15 cellular contexts compared by ENCODE assay signal in genomic region chr7:55307123-55307916, GRCh38. TPM values are rescaled to one million over a fixed set of nuclear protein-coding genes. Genes with fewer than 3 reads are reported as not detected.
DNase-seq lines count a peak whose midpoint lies in the region; ATAC-seq and TF ChIP-seq lines count a peak whose summit lies in the region.
"Had no signal": no experiment of that assay in that cellular context is flagged by ENCODE, and none has a peak within 500 bp of the region (broad histone marks: within the 10 kb centered on the region; RNA-seq: fewer than 3 reads in every experiment).

No MANE protein-coding gene starts in this region.

- H3K27me3 Mint-ChIP-seq in mesothelial cell of epicardium (ENCODE audit: low read depth), result peaks cover 10% of the 10 kb centered on the region

- no peak overlapping the region for H3K9ac ChIP-seq in HCT116 (ENCODE audit: low read length)

- H4K20me1 ChIP-seq in HCT116 (ENCODE audit: insufficient read depth), result no peaks in the 10 kb centered on the region

- no TSS peak for BruUV-seq in HCT116 (replicated peaks; lab: Mats Ljungman, UMichigan)

- H2AFZ ChIP-seq in HCT116 (ENCODE audit: low read depth, low read length, poor library complexity, severe bottlenecking), result no peak overlapping the region

- no peaks in the 10 kb centered on the region for H3K79me2 ChIP-seq in HCT116 (ENCODE audit: insufficient read depth, low read length)

- H3K36me3 Mint-ChIP-seq in mesothelial cell of epicardium, result no peaks in the 10 kb centered on the region
- H3K36me3 Mint-ChIP-seq: activated naive CD4-positive, alpha-beta T cell treated with anti-CD3 and anti-CD28 coated beads, Interleukin-2, amount 10 ng/mL, durations not matched to agents 7 days and 5 days had no signal

- H3K4me3 Mint-ChIP-seq in mesothelial cell of epicardium, result no peak overlapping the region
- H3K4me3 Mint-ChIP-seq: activated CD8-positive, alpha-beta memory T cell treated with anti-CD3 and anti-CD28 coated beads, Interleukin-2, amount 10 ng/mL, durations not matched to agents 7 days and 5 days; activated naive CD4-positive, alpha-beta T cell treated with anti-CD3 and anti-CD28 coated beads, Interleukin-2, amount 10 ng/mL, durations not matched to agents 7 days and 5 days; naive B cell had no signal

- H3K9me2 ChIP-seq in HCT116 (ENCODE audit: insufficient read depth), result no peaks in the 10 kb centered on the region

- no peaks in the 10 kb centered on the region for H3K4me1 Mint-ChIP-seq in mesothelial cell of epicardium
- H3K4me1 Mint-ChIP-seq: naive B cell had no signal

- intact Hi-C loops in HCT116 (cut with micrococcal nuclease), result no loop called here

- H3K36me3 ChIP-seq in HCT116 (ENCODE audit: control insufficient read depth in 1 of 2, insufficient read depth in 2 of 2, low read length in 2 of 2), result no peaks in the 10 kb centered on the region

- H3K9me3 Mint-ChIP-seq in mesothelial cell of epicardium, result peaks cover 13% of the 10 kb centered on the region

- H3K27ac ChIP-seq in HCT116 (ENCODE audit: low read depth, low read length), result no peak overlapping the region
- no peak overlapping the region for H3K27ac ChIP-seq in substantia nigra (ENCODE audit: low read depth, low read length, poor library complexity, severe bottlenecking)
- H3K27ac ChIP-seq: C4-2B had no signal

- H3K4me1 ChIP-seq in HCT116 (ENCODE audit: control insufficient read depth in 1 of 2, insufficient read depth in 2 of 2, low read length in 2 of 2), result no peaks in the 10 kb centered on the region

- no peak for DNase-seq in AG09309 (ENCODE audit: low read depth)
- peak; percentile 3 for DNase-seq in HCT116 (ENCODE audit: low read depth, low spot score)
- peak; percentile 17 for DNase-seq in astrocyte of the hippocampus (ENCODE audit: low read depth, low spot score)
- DNase-seq in iris pigment epithelial cell (ENCODE audit: low read depth), result peak; percentile 48
- DNase-seq in substantia nigra (lab: John Stamatoyannopoulos, UW), result no peak
- DNase-seq in KBM-7, result no peak
- DNase-seq in NCI-H526 treated with DMSO at 0.1 percent for 48 hours (lab: John Stamatoyannopoulos, UW), result no peak
- no peak for DNase-seq in mesothelial cell of epicardium (ENCODE audit: low spot score in 2 of 2, unreplicated experiment in 2 of 2)
- DNase-seq: activated CD8-positive, alpha-beta memory T cell treated with anti-CD3 and anti-CD28 coated beads, Interleukin-2, amount 10 ng/mL, durations not matched to agents 7 days and 5 days; activated naive CD4-positive, alpha-beta T cell treated with anti-CD3 and anti-CD28 coated beads, Interleukin-2, amount 10 ng/mL, durations not matched to agents 7 days and 5 days; foreskin melanocyte; kidney; naive B cell; NCI-H1694 had no signal

- POLR2A ChIA-PET in HCT116 (lab: Charles Lee), result no interaction called here

- in situ Hi-C loops in KBM-7 (cut with MboI; ENCODE audit: low pct_unique_long_range_greater_than_20kb, low sequenced_read_pairs), result no loop called here

- RAD21 ChIA-PET in HCT116 (lab: Charles Lee; ENCODE audit: low non-redundant PET in 1 of 2, low total read pairs in 2 of 2, uncharacterized antibody in 2 of 2, unreplicated experiment in 2 of 2), result no interaction called here

- TF ChIP-seq RAD21 in HCT116 (IDR thresholded peaks at IDR 0.05; ENCODE audit: low read depth), result no peak

- peaks cover 11% of the 10 kb centered on the region; the same call in 1 of the 2 replicates for H3K27me3 ChIP-seq in HCT116 (ENCODE audit: insufficient read depth, low read length)

- ATAC-seq in HCT116, result peak; percentile 77
- ATAC-seq: activated CD8-positive, alpha-beta memory T cell treated with anti-CD3 and anti-CD28 coated beads, Interleukin-2, amount 10 ng/mL, durations not matched to agents 7 days and 5 days had no signal

- TF ChIP-seq CTCF in AG09309 (IDR thresholded peaks at IDR 0.05; ENCODE audit: control insufficient read depth, insufficient read depth, low read depth, low read length, missing control alignments) (peak; percentile 18), HCT116 (IDR thresholded peaks at IDR 0.05 in 2 of 3, conservative IDR thresholded peaks at IDR 0.05 in 1 of 3; ENCODE audit: borderline replicate concordance in 1 of 3, insufficient read depth in 1 of 3, low read depth in 2 of 3, low read length in 2 of 3) (no peak), mesothelial cell of epicardium (IDR thresholded peaks at IDR 0.05; ENCODE audit: unreplicated experiment) (no peak)

- no peak overlapping the region for H3K4me2 ChIP-seq in HCT116 (ENCODE audit: low read length)

- H3K4me3 ChIP-seq in AG09309 (ENCODE audit: control insufficient read depth, low read depth, low read length) (no peak overlapping the region), HCT116 (replicated peaks in 1 of 2; ENCODE audit: low read depth in 1 of 2, low read length in 2 of 2) (no peak overlapping the region)

- no peaks in the 10 kb centered on the region for H3K9me3 ChIP-seq in HCT116 (ENCODE audit: control insufficient read depth in 1 of 2, insufficient read depth in 1 of 2, low read depth in 1 of 2, low read length in 2 of 2)

- CTCF ChIA-PET in HCT116 (lab: Charles Lee), result no interaction called here

- no peak for TF ChIP-seq POLR2A in HCT116 (IDR thresholded peaks at IDR 0.05; ENCODE audit: borderline replicate concordance, extremely low read depth, insufficient read depth, insufficient read length)

- no peak overlapping the region for H3K27ac Mint-ChIP-seq in mesothelial cell of epicardium
- H3K27ac Mint-ChIP-seq: activated CD8-positive, alpha-beta memory T cell treated with anti-CD3 and anti-CD28 coated beads, Interleukin-2, amount 10 ng/mL, durations not matched to agents 7 days and 5 days; activated naive CD4-positive, alpha-beta T cell treated with anti-CD3 and anti-CD28 coated beads, Interleukin-2, amount 10 ng/mL, durations not matched to agents 7 days and 5 days; naive B cell had no signal

TF ChIP-seq in HCT116, 20 proteins besides CTCF, POLR2A, EP300 and RAD21 (continues in another document):
- no peak for TF ChIP-seq YY1 (IDR thresholded peaks at IDR 0.05; ENCODE audit: extremely low read depth, insufficient replicate concordance, low read depth, low read length)
- TF ChIP-seq POLR2AphosphoS5 (IDR thresholded peaks at IDR 0.05; ENCODE audit: low read depth, low read length), result no peak
- TF ChIP-seq SRF (IDR thresholded peaks at IDR 0.05; ENCODE audit: low read depth), result no peak
- TF ChIP-seq SP1 (IDR thresholded peaks at IDR 0.05; ENCODE audit: low read depth), result no peak
- TF ChIP-seq TCF7L2 (IDR thresholded peaks at IDR 0.05; ENCODE audit: borderline replicate concordance, extremely low read depth, insufficient read depth, insufficient read length), result no peak
- no peak for TF ChIP-seq SIN3A (IDR thresholded peaks at IDR 0.05; ENCODE audit: low read depth)
- TF ChIP-seq, protein P1, sequence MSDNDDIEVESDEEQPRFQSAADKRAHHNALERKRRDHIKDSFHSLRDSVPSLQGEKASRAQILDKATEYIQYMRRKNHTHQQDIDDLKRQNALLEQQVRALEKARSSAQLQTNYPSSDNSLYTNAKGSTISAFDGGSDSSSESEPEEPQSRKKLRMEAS (IDR thresholded peaks at IDR 0.05), result no peak
- TF ChIP-seq FOSL1 (IDR thresholded peaks at IDR 0.05; ENCODE audit: low read depth), result no peak
- no peak for TF ChIP-seq ELF1 (IDR thresholded peaks at IDR 0.05; ENCODE audit: borderline replicate concordance, low read depth)
- TF ChIP-seq ZFX (IDR thresholded peaks at IDR 0.05), result no peak
- TF ChIP-seq, protein P2, sequence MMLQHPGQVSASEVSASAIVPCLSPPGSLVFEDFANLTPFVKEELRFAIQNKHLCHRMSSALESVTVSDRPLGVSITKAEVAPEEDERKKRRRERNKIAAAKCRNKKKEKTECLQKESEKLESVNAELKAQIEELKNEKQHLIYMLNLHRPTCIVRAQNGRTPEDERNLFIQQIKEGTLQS (IDR thresholded peaks at IDR 0.05), result no peak
- no peak for TF ChIP-seq REST (IDR thresholded peaks at IDR 0.05; ENCODE audit: low read depth)
- no peak for TF ChIP-seq JUND (IDR thresholded peaks at IDR 0.05)
- TF ChIP-seq CBX3 (IDR thresholded peaks at IDR 0.05; ENCODE audit: low read depth), result no peak
- TF ChIP-seq CEBPB (IDR thresholded peaks at IDR 0.05; ENCODE audit: low read depth), result no peak
- TF ChIP-seq EZH2 (IDR thresholded peaks at IDR 0.05), result no peak

RNA-seq across cellular contexts. Expression of gene LANCL2, which starts 57.8 kb away (rescaled TPM):
- total RNA-seq in HCT116 (2021; ENCODE audit: unreplicated experiment), result 10.0 TPM
- polyA plus RNA-seq in HCT116 (2012), result 13.7 and 17.4 TPM in 2 replicates
- 18.5 to 22.9 TPM (median 20.6 TPM) in 3 replicates for total RNA-seq in mesothelial cell of epicardium

Comparison
In these comparisons a context has a peak if more than half of its experiments do, and no peak if none do; other contexts are left out.
1. DNase-seq: peak in HCT116 (single experiment), astrocyte of the hippocampus (single experiment) and iris pigment epithelial cell (single experiment); none in AG09309 (single experiment), substantia nigra (0 of 49), KBM-7 (single experiment), NCI-H526 treated with DMSO at 0.1 percent for 48 hours (single experiment) and mesothelial cell of epicardium (0 of 2).